In the genomic region with DNA sequence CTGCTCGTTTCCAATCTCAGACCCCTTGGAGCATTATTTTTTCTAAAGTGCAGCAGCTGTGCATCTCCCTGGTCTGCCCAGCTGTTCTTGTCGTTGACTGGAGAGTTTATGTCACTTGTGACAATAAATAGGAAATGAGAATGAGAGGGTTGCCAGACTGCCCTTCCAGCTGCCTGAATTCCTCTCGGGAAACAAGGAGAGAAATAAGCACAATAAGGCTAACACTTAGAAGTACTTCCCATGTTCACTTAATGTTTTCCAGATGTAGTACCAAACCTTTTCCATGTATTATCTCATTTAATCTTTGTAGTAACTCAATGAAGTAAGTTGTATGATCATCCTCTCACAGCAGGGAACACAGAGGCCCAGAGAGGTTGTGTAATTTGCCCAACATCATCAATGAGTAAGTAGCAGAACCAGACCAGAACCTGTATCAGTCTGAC, we compare ENCODE assay signal across 15 cellular contexts. TPM values are rescaled to one million over a fixed set of nuclear protein-coding genes. Genes with fewer than 3 reads are reported as not detected.
DNase-seq lines count a peak whose midpoint lies in the region; ATAC-seq and TF ChIP-seq lines count a peak whose summit lies in the region.
"Had no signal": no experiment of that assay in that cellular context is flagged by ENCODE, and none has a peak within 500 bp of the region (broad histone marks: within the 10 kb centered on the region; RNA-seq: fewer than 3 reads in every experiment).

No MANE protein-coding gene starts in this region.

- H3K36me3 ChIP-seq in psoas muscle (ENCODE audit: insufficient read depth in 1 of 2, low read depth in 1 of 2): no peaks in the 10 kb centered on the region

- intact Hi-C loops in psoas muscle (cut with DNase I): no loop called here

- no peaks in the 10 kb centered on the region for H3K27me3 ChIP-seq in psoas muscle (ENCODE audit: insufficient read depth in 3 of 3, low read length in 2 of 3)

- 16 to 21% (median 21%) methylated on average over 3 of the region's 3 CpGs for WGBS in psoas muscle, 3 donors

- peaks cover 7% of the 10 kb centered on the region for H3K4me1 Mint-ChIP-seq in T-helper 17 cell
- H3K4me1 Mint-ChIP-seq: CD4-positive, alpha-beta memory T cell had no signal

- peaks cover 54% of the 10 kb centered on the region for H3K4me1 ChIP-seq in psoas muscle

- peaks cover 45% of the 10 kb centered on the region for H3K27me3 Mint-ChIP-seq in T-helper 17 cell
- H3K27me3 Mint-ChIP-seq: activated naive CD8-positive, alpha-beta T cell had no signal

- H3K27ac Mint-ChIP-seq in T-helper 17 cell: peak overlapping the region; percentile 29
- H3K27ac Mint-ChIP-seq: activated CD8-positive, alpha-beta T cell treated with anti-CD3 and anti-CD28 coated beads, Interleukin-2, amount 10 ng/mL, durations not matched to agents 7 days and 5 days; activated naive CD8-positive, alpha-beta T cell had no signal

- H3K4me3 Mint-ChIP-seq in T-helper 17 cell: no peak overlapping the region
- H3K4me3 Mint-ChIP-seq: activated CD8-positive, alpha-beta T cell treated with anti-CD3 and anti-CD28 coated beads, Interleukin-2, amount 10 ng/mL, durations not matched to agents 7 days and 5 days; activated naive CD8-positive, alpha-beta T cell; CD4-positive, alpha-beta memory T cell had no signal

- H3K9me3 ChIP-seq in T-helper 17 cell (ENCODE audit: control insufficient read depth, low read length, poor library complexity, severe bottlenecking) (no peaks in the 10 kb centered on the region), psoas muscle (no peaks in the 10 kb centered on the region)

- H3K27ac ChIP-seq in psoas muscle: peak overlapping the region; percentile 27

- no peak for ATAC-seq in T-helper 17 cell
- ATAC-seq in psoas muscle: peak in 1 of 4 donors; percentile 18
- ATAC-seq in GM19467 (IDR thresholded peaks at IDR 0.05; ENCODE audit: unreplicated experiment): no peak
- ATAC-seq: activated CD8-positive, alpha-beta T cell treated with anti-CD3 and anti-CD28 coated beads, Interleukin-2, amount 10 ng/mL, durations not matched to agents 7 days and 5 days had no signal

- peak; percentile 46 for DNase-seq in EH (ENCODE audit: low read depth)
- no peak for DNase-seq in T-helper 17 cell
- DNase-seq in fibroblast of peridontal ligament (ENCODE audit: extremely low read depth): peak; percentile 34
- no peak for DNase-seq in psoas muscle
- DNase-seq in SW480 (ENCODE audit: low spot score): no peak
- no peak for DNase-seq in stimulated activated CD4-positive, alpha-beta T cell treated with anti-CD3 and anti-CD28 coated beads, Interleukin-4, amount 100 ng/mL, for 1 hour
- DNase-seq in NCI-H345 treated with DMSO at 0.1 percent for 48 hours (lab: John Stamatoyannopoulos, UW; ENCODE audit: unreplicated experiment): no peak
- DNase-seq: activated CD8-positive, alpha-beta T cell treated with anti-CD3 and anti-CD28 coated beads, Interleukin-2, amount 10 ng/mL, durations not matched to agents 7 days and 5 days; CD4-positive, alpha-beta memory T cell; effector CD4-positive, alpha-beta T cell; NCI-H2029 treated with DMSO at 0.1 percent for 48 hours; T1000 had no signal

- no peak for TF ChIP-seq CTCF in psoas muscle (IDR thresholded peaks at IDR 0.05)

- H3K36me3 Mint-ChIP-seq in T-helper 17 cell (ENCODE audit: low read depth): peaks cover 5% of the 10 kb centered on the region
- H3K36me3 Mint-ChIP-seq: activated naive CD8-positive, alpha-beta T cell; CD4-positive, alpha-beta memory T cell had no signal

- no peak overlapping the region for H3K4me3 ChIP-seq in psoas muscle

RNA-seq across cellular contexts. Expression of a gene that starts 19.9 kb away (rescaled TPM):
- total RNA-seq in T-helper 17 cell (1 to 10 TPM; 1.1 to 1.4 TPM), psoas muscle (10 to 100 TPM; 16.0 to 39.2 (median 22.2) TPM)
- 10 to 100 TPM; 43.6 to 59.2 (median 56.7) TPM for polyA plus RNA-seq in psoas muscle

RNA-seq across cellular contexts. Expression of a gene that starts 20.4 kb away (rescaled TPM):
- total RNA-seq in T-helper 17 cell (10 to 100 TPM; 60.1 to 71.2 TPM), psoas muscle (10 to 100 TPM; 33.2 to 39.6 (median 34.4) TPM)
- polyA plus RNA-seq in psoas muscle: 10 to 100 TPM; 29.8 to 47.6 (median 43.1) TPM

RNA-seq across cellular contexts. Expression of a gene that starts 54.0 kb away (rescaled TPM):
- total RNA-seq in T-helper 17 cell (not detected), psoas muscle (1,000 to 10,000 TPM; 1,055 to 3,522 (median 2,378) TPM)
- 1,000 to 10,000 TPM in 2 of 3 donors, 100 to 1,000 TPM in 1; 254 to 5,473 (median 1,117) TPM for polyA plus RNA-seq in psoas muscle
- total RNA-seq: CD4-positive, alpha-beta memory T cell; mononuclear cell had no signal
- polyA plus RNA-seq: CD4-positive, alpha-beta memory T cell had no signal

Comparison
In these comparisons a context has a peak if more than half of its experiments do, and no peak if none do; other contexts are left out.
1. DNase-seq: peak in EH (single experiment) and fibroblast of peridontal ligament (single experiment); none in T-helper 17 cell (0 of 3), psoas muscle (0 of 2), SW480 (single experiment), stimulated activated CD4-positive, alpha-beta T cell treated with anti-CD3 and anti-CD28 coated beads, Interleukin-4, amount 100 ng/mL, for 1 hour (single experiment) and NCI-H345 treated with DMSO at 0.1 percent for 48 hours (single experiment).
2. RNA of a gene that starts 19.9 kb away (total RNA-seq): 16.0 to 39.2 TPM in psoas muscle; 1.1 to 1.4 TPM in T-helper 17 cell; every median in the first group is over 4 times any median in the second.
3. RNA of a gene that starts 54.0 kb away (total RNA-seq): 1,055 to 3,522 TPM in psoas muscle; not detected in T-helper 17 cell; every median in the first group is over 1,000 times any median in the second.